ENCODE assay signal across 9 cellular contexts in the genomic region with DNA sequence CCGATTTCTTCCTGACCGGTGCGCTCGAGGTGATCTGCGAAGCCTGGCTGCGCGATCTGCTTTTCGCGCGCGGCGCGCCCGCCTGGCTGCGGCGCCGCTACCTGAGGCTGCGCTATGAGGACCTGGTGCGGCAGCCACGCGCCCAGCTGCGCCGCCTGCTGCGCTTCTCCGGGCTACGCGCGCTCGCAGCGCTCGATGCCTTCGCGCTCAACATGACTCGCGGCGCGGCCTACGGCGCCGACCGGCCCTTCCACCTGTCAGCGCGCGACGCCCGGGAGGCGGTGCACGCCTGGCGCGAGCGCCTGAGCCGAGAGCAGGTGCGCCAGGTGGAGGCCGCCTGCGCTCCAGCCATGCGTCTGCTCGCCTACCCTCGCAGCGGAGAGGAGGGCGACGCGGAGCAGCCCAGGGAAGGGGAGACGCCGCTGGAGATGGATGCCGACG. TPM values are rescaled to one million over a fixed set of nuclear protein-coding genes. Genes with fewer than 3 reads are reported as not detected.
DNase-seq lines count a peak whose midpoint lies in the region; TF ChIP-seq lines count a peak whose summit lies in the region.
"Had no signal": no experiment of that assay in that cellular context is flagged by ENCODE, and none has a peak within 500 bp of the region (broad histone marks: within the 10 kb centered on the region; RNA-seq: fewer than 3 reads in every experiment).

No MANE protein-coding gene starts in this region.

- no peaks in the 10 kb centered on the region for H3K9me3 ChIP-seq in right atrium auricular region
- H3K9me3 ChIP-seq: body of pancreas had no signal

- no peaks in the 10 kb centered on the region for H3K36me3 ChIP-seq in right atrium auricular region

- no peaks in the 10 kb centered on the region for H3K27me3 ChIP-seq in right atrium auricular region
- H3K27me3 ChIP-seq: body of pancreas had no signal

- DNase-seq in NOMO-1 treated with DMSO at 0.1 percent for 48 hours (lab: John Stamatoyannopoulos, UW; ENCODE audit: unreplicated experiment) (peak; percentile 5), NOMO-1 (lab: John Stamatoyannopoulos, UW; ENCODE audit: unreplicated experiment in 2 of 2) (no peak), NCI-H2196 treated with DMSO at 0.1 percent for 48 hours (lab: John Stamatoyannopoulos, UW; ENCODE audit: unreplicated experiment) (peak; percentile 6), activated gamma-delta T cell (lab: John Stamatoyannopoulos, UW) (peak; percentile 27), right atrium auricular region (ENCODE audit: low spot score) (no peak), HCEC 1CT (no peak), SKM-1 treated with dmso at 0.1 percent for 144 hours (lab: John Stamatoyannopoulos, UW; ENCODE audit: unreplicated experiment) (no peak)
- peak; percentile 31 for DNase-seq in stimulated activated CD4-positive, alpha-beta T cell treated with anti-CD3 and anti-CD28 coated beads, Interleukin-12 subunit alpha, Interleukin-12 subunit beta, amount 100 ng/mL, for 4 hours

- no peak for TF ChIP-seq CTCF in right atrium auricular region (IDR thresholded peaks at IDR 0.05)

- peak overlapping the region; percentile 81 to 90 for H3K27ac ChIP-seq in right atrium auricular region

- peaks cover 0 to 20% of the 10 kb centered on the region in 2 donors for H3K4me1 ChIP-seq in right atrium auricular region

- peak overlapping the region; percentile 51 to 66 for H3K4me3 ChIP-seq in right atrium auricular region

RNA-seq across cellular contexts. Expression of gene CHST7, which starts 1.4 kb away (rescaled TPM):
- 10 to 100 TPM; 33.6 to 50.5 TPM for total RNA-seq in right atrium auricular region

RNA-seq across cellular contexts. Expression of gene ZNF674, which starts 29.7 kb away (rescaled TPM):
- total RNA-seq in right atrium auricular region: 1 to 10 TPM; 2.4 to 2.9 TPM

Comparison
In these comparisons a context has a peak if more than half of its experiments do, and no peak if none do; other contexts are left out.
1. DNase-seq: peak in NOMO-1 treated with DMSO at 0.1 percent for 48 hours (single experiment), NCI-H2196 treated with DMSO at 0.1 percent for 48 hours (single experiment), activated gamma-delta T cell (single experiment) and stimulated activated CD4-positive, alpha-beta T cell treated with anti-CD3 and anti-CD28 coated beads, Interleukin-12 subunit alpha, Interleukin-12 subunit beta, amount 100 ng/mL, for 4 hours (single experiment); none in NOMO-1 (0 of 2), right atrium auricular region (single experiment), HCEC 1CT (single experiment) and SKM-1 treated with dmso at 0.1 percent for 144 hours (single experiment).